Comparison of ENCODE assay signal across 18 cellular contexts in the genomic region with DNA sequence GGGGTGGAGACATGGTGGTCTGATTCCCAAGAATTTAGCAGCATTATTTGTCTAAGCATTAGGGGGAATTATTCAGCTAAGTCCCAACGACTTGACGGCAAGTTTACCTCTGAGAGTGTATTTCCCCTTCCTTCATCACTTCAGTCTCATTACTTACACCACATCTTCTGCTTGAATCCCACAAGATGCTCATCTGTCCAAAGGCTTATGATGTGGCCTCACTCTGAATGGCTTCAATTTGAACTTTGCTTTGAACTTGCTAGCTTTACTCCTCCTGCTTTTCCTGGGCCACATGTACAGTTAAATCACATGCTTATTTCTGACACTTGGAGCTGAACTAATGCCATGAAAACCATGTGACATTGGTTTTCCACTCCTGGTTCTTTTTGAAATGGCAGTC.
DNase-seq lines count a peak whose midpoint lies in the region; ATAC-seq and TF ChIP-seq lines count a peak whose summit lies in the region.
"Had no signal": no experiment of that assay in that cellular context is flagged by ENCODE, and none has a peak within 500 bp of the region (broad histone marks: within the 10 kb centered on the region; RNA-seq: fewer than 3 reads in every experiment).

No MANE protein-coding gene starts in this region.

- peaks cover 6% of the 10 kb centered on the region for H3K36me3 Mint-ChIP-seq in activated CD4-positive, alpha-beta T cell treated with anti-CD3 and anti-CD28 coated beads, Interleukin-2, amount 10 ng/mL, durations not matched to agents 24 days and 14 days (ENCODE audit: low read depth)
- H3K36me3 Mint-ChIP-seq in natural killer cell treated with Interleukin-12 subunit alpha and Interleukin-12 subunit beta and Interleukin-15 and Interleukin-18, amount 100 ng/mL, for 72 hours = peaks cover 24% of the 10 kb centered on the region
- no peaks in the 10 kb centered on the region for H3K36me3 Mint-ChIP-seq in natural killer cell
- H3K36me3 Mint-ChIP-seq in activated naive CD8-positive, alpha-beta T cell treated with anti-CD3 and anti-CD28 coated beads for 36 hours = peaks cover 6% of the 10 kb centered on the region

- H3K27ac Mint-ChIP-seq in activated CD4-positive, alpha-beta T cell treated with anti-CD3 and anti-CD28 coated beads, Interleukin-2, amount 10 ng/mL, durations not matched to agents 24 days and 14 days = peak overlapping the region; percentile 82
- peak overlapping the region; percentile 89 to 94 for H3K27ac Mint-ChIP-seq in natural killer cell treated with Interleukin-12 subunit alpha and Interleukin-12 subunit beta and Interleukin-15 and Interleukin-18, amount 100 ng/mL, for 72 hours
- H3K27ac Mint-ChIP-seq in natural killer cell = no peak overlapping the region
- H3K27ac Mint-ChIP-seq in activated naive CD8-positive, alpha-beta T cell treated with anti-CD3 and anti-CD28 coated beads for 36 hours = peak overlapping the region; percentile 79
- H3K27ac Mint-ChIP-seq: HFFc6 had no signal

- peak in 1 of 2 donors; percentile 52 for ATAC-seq in natural killer cell treated with Interleukin-12 subunit alpha and Interleukin-12 subunit beta and Interleukin-15 and Interleukin-18, amount 100 ng/mL, for 72 hours
- ATAC-seq in natural killer cell = no peak
- ATAC-seq in HG03354 (IDR thresholded peaks at IDR 0.05; ENCODE audit: poor library complexity, severe bottlenecking, unreplicated experiment) = no peak
- ATAC-seq: GM12878 had no signal

- intact Hi-C loops in activated CD4-positive, alpha-beta T cell treated with anti-CD3 and anti-CD28 coated beads, Interleukin-2, amount 10 ng/mL, durations not matched to agents 24 days and 14 days (cut with micrococcal nuclease) = no loop called here
- intact Hi-C loops in natural killer cell (cut with micrococcal nuclease) = no loop called here

- no peak for TF ChIP-seq CTCF in natural killer cell (IDR thresholded peaks at IDR 0.05)

- peaks cover 68% of the 10 kb centered on the region for H3K4me1 Mint-ChIP-seq in activated CD4-positive, alpha-beta T cell treated with anti-CD3 and anti-CD28 coated beads, Interleukin-2, amount 10 ng/mL, durations not matched to agents 24 days and 14 days
- peaks cover 47 to 72% of the 10 kb centered on the region in 2 donors for H3K4me1 Mint-ChIP-seq in natural killer cell treated with Interleukin-12 subunit alpha and Interleukin-12 subunit beta and Interleukin-15 and Interleukin-18, amount 100 ng/mL, for 72 hours (ENCODE audit: low read depth in 2 of 2)
- H3K4me1 Mint-ChIP-seq in natural killer cell = peaks cover 21 to 23% of the 10 kb centered on the region in 2 donors
- peaks cover 49% of the 10 kb centered on the region for H3K4me1 Mint-ChIP-seq in activated naive CD8-positive, alpha-beta T cell treated with anti-CD3 and anti-CD28 coated beads for 36 hours

- DNase-seq in activated CD4-positive, alpha-beta T cell treated with anti-CD3 and anti-CD28 coated beads, Interleukin-2, amount 10 ng/mL, durations not matched to agents 24 days and 14 days = peak; percentile 63
- DNase-seq in activated CD4-positive, alpha-beta T cell treated with anti-CD3 and anti-CD28 coated beads, Interleukin-2, amount 50 U/mL, for 48 hours = no peak
- DNase-seq in natural killer cell treated with Interleukin-12 subunit alpha and Interleukin-12 subunit beta and Interleukin-15 and Interleukin-18, amount 100 ng/mL, for 72 hours (ENCODE audit: low spot score) = no peak
- DNase-seq in natural killer cell (no peak), cortex of kidney (lab: John Stamatoyannopoulos, UW) (no peak), NCI-H1092 (lab: John Stamatoyannopoulos, UW) (no peak)
- no peak for DNase-seq in activated naive CD8-positive, alpha-beta T cell treated with anti-CD3 and anti-CD28 coated beads for 36 hours
- DNase-seq: DMS79 treated with DMSO at 0.1 percent for 48 hours, GDM1, HFFc6, MG63, NCI-H1092 treated with DMSO at 0.1 percent for 48 hours, NCI-H1694, NCI-H2227 treated with DMSO at 0.1 percent for 48 hours, NCI-H524, PC-9 had no signal

- H3K27me3 Mint-ChIP-seq in activated CD4-positive, alpha-beta T cell treated with anti-CD3 and anti-CD28 coated beads, Interleukin-2, amount 10 ng/mL, durations not matched to agents 24 days and 14 days = no peaks in the 10 kb centered on the region
- H3K27me3 Mint-ChIP-seq in natural killer cell treated with Interleukin-12 subunit alpha and Interleukin-12 subunit beta and Interleukin-15 and Interleukin-18, amount 100 ng/mL, for 72 hours = no peaks in the 10 kb centered on the region
- H3K27me3 Mint-ChIP-seq in natural killer cell (ENCODE audit: low read depth in 2 of 2) = no peaks in the 10 kb centered on the region
- H3K27me3 Mint-ChIP-seq in activated naive CD8-positive, alpha-beta T cell treated with anti-CD3 and anti-CD28 coated beads for 36 hours = no peaks in the 10 kb centered on the region

- H3K9me3 Mint-ChIP-seq in activated CD4-positive, alpha-beta T cell treated with anti-CD3 and anti-CD28 coated beads, Interleukin-2, amount 10 ng/mL, durations not matched to agents 24 days and 14 days = peaks cover 20% of the 10 kb centered on the region
- peaks cover 8% of the 10 kb centered on the region for H3K9me3 Mint-ChIP-seq in natural killer cell treated with Interleukin-12 subunit alpha and Interleukin-12 subunit beta and Interleukin-15 and Interleukin-18, amount 100 ng/mL, for 72 hours
- peaks cover 0 to 3% of the 10 kb centered on the region in 2 donors for H3K9me3 Mint-ChIP-seq in natural killer cell
- H3K9me3 Mint-ChIP-seq in activated naive CD8-positive, alpha-beta T cell treated with anti-CD3 and anti-CD28 coated beads for 36 hours = peaks cover 5% of the 10 kb centered on the region

- H3K4me3 Mint-ChIP-seq in activated CD4-positive, alpha-beta T cell treated with anti-CD3 and anti-CD28 coated beads, Interleukin-2, amount 10 ng/mL, durations not matched to agents 24 days and 14 days = peak overlapping the region; percentile 51
- peak overlapping the region; percentile 64 for H3K4me3 Mint-ChIP-seq in natural killer cell treated with Interleukin-12 subunit alpha and Interleukin-12 subunit beta and Interleukin-15 and Interleukin-18, amount 100 ng/mL, for 72 hours
- no peak overlapping the region for H3K4me3 Mint-ChIP-seq in natural killer cell
- H3K4me3 Mint-ChIP-seq in activated naive CD8-positive, alpha-beta T cell treated with anti-CD3 and anti-CD28 coated beads for 36 hours = no peak overlapping the region
- H3K4me3 Mint-ChIP-seq: HFFc6 had no signal

Comparison
In these comparisons a context has a peak if more than half of its experiments do, and no peak if none do; other contexts are left out.
1. H3K27ac Mint-ChIP-seq: peak in activated CD4-positive, alpha-beta T cell treated with anti-CD3 and anti-CD28 coated beads, Interleukin-2, amount 10 ng/mL, durations not matched to agents 24 days and 14 days (single experiment), natural killer cell treated with Interleukin-12 subunit alpha and Interleukin-12 subunit beta and Interleukin-15 and Interleukin-18, amount 100 ng/mL, for 72 hours (2 of 2) and activated naive CD8-positive, alpha-beta T cell treated with anti-CD3 and anti-CD28 coated beads for 36 hours (single experiment); none in natural killer cell (0 of 2).
2. H3K4me3 Mint-ChIP-seq: peak in activated CD4-positive, alpha-beta T cell treated with anti-CD3 and anti-CD28 coated beads, Interleukin-2, amount 10 ng/mL, durations not matched to agents 24 days and 14 days (single experiment) and natural killer cell treated with Interleukin-12 subunit alpha and Interleukin-12 subunit beta and Interleukin-15 and Interleukin-18, amount 100 ng/mL, for 72 hours (single experiment); none in natural killer cell (single experiment) and activated naive CD8-positive, alpha-beta T cell treated with anti-CD3 and anti-CD28 coated beads for 36 hours (single experiment).